In genomic region chr2:238801791-238802190, GRCh38 we compare ENCODE assay signal across 23 cellular contexts. TPM values are rescaled to one million over a fixed set of nuclear protein-coding genes. Genes with fewer than 3 reads are reported as not detected.
"Had no signal": no experiment of that assay in that cellular context is flagged by ENCODE, and none has a peak within 500 bp of the region (broad histone marks: within the 10 kb centered on the region; RNA-seq: fewer than 3 reads in every experiment).

No MANE protein-coding gene starts in this region.

- ATAC-seq: left cardiac atrium; left lung; lower lobe of right lung; naive thymus-derived CD8-positive, alpha-beta T cell; pancreas; right cardiac atrium; sciatic nerve; stimulated activated naive B cell treated with anti-CD40 and anti-IgM and Interleukin-4, amounts not matched to agents 10 μg/mL and 1 μg/mL and 100 μg/mL, for 72 hours; stimulated activated naive CD8-positive, alpha-beta T cell treated with anti-CD3 and anti-CD28 coated beads, Interleukin-15, Interleukin-2, amounts not matched to agents 100 U/mL and 50 U/mL, for 24 hours; upper lobe of right lung had no signal

- DNase-seq: hippocampal formation; kidney glomerular epithelial cell; left cardiac atrium; left lung; lower lobe of right lung; mammary epithelial cell; mesenchymal stem cell; naive thymus-derived CD8-positive, alpha-beta T cell; nucleus accumbens; pancreas; retina; right cardiac atrium; stimulated activated CD4-positive, alpha-beta T cell treated with anti-CD3 and anti-CD28 coated beads, Interleukin-12 subunit alpha, Interleukin-12 subunit beta, amount 100 ng/mL, for 4 hours; stimulated activated CD4-positive, alpha-beta T cell treated with anti-CD3 and anti-CD28 coated beads, Interleukin-15, amount 100 ng/mL, for 24 hours; stimulated activated CD4-positive, alpha-beta T cell treated with anti-CD3 and anti-CD28 coated beads, Interleukin-2, amount 100 ng/mL, for 24 hours; stimulated activated CD4-positive, alpha-beta T cell treated with anti-CD3 and anti-CD28 coated beads, Interleukin-4, amount 100 ng/mL, for 1 hour; stimulated activated naive B cell treated with anti-CD40 and anti-IgM and Interleukin-4, amounts not matched to agents 10 μg/mL and 1 μg/mL and 100 μg/mL, for 72 hours; stimulated activated naive CD8-positive, alpha-beta T cell treated with anti-CD3 and anti-CD28 coated beads, Interleukin-15, Interleukin-2, amounts not matched to agents 100 U/mL and 50 U/mL, for 24 hours; stomach; tibial artery; trophoblast cell; upper lobe of right lung had no signal

RNA-seq across cellular contexts. Expression of gene TWIST2, which starts 46.1 kb away (rescaled TPM):
- total RNA-seq: naive thymus-derived CD8-positive, alpha-beta T cell had no signal
- polyA plus RNA-seq: naive thymus-derived CD8-positive, alpha-beta T cell had no signal
